10 cellular contexts compared by ENCODE assay signal in the genomic region with DNA sequence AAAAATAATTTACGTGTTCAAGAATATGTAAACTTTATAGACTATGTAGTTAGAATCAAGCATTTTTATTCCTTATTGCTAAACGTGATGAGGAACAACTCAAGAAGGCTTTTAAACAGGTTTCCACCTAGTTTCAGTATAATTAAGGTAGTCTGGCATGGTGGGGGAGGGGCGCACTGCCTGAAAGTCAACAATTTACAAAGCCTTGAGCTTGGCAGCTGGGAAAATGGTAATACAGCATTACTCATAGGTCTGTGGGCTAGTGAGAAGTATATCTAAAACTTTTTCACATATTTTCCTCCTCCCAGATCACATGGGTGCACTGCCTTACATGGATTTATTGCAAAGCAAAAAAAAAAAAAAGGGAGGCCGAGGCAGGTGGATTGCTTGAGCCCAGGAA.
DNase-seq lines count a peak whose midpoint lies in the region; ATAC-seq and TF ChIP-seq lines count a peak whose summit lies in the region.
"Had no signal": no experiment of that assay in that cellular context is flagged by ENCODE, and none has a peak within 500 bp of the region (broad histone marks: within the 10 kb centered on the region; RNA-seq: fewer than 3 reads in every experiment).

No MANE protein-coding gene starts in this region.

- peaks cover 34% of the 10 kb centered on the region for H3K79me2 ChIP-seq in osteoblast (ENCODE audit: insufficient read depth, low read length)

- H3K27me3 ChIP-seq in osteoblast (ENCODE audit: insufficient read depth, low read length) (no peaks in the 10 kb centered on the region), H7 (ENCODE audit: control insufficient read depth, insufficient read depth, low read length) (no peaks in the 10 kb centered on the region)
- H3K27me3 ChIP-seq: sigmoid colon had no signal

- H3K27ac Mint-ChIP-seq in stimulated activated naive CD8-positive, alpha-beta T cell treated with anti-CD3 and anti-CD28 coated beads, Interleukin-15, amount 100 ng/mL, for 72 hours = no peak overlapping the region

- H3K4me1 Mint-ChIP-seq in stimulated activated naive CD8-positive, alpha-beta T cell treated with anti-CD3 and anti-CD28 coated beads, Interleukin-15, amount 100 ng/mL, for 72 hours = no peaks in the 10 kb centered on the region

- H3K4me3 ChIP-seq in osteoblast (ENCODE audit: insufficient read depth, low read length) (no peak overlapping the region), H7 (ENCODE audit: insufficient read depth, low read depth, low read length) (no peak overlapping the region)
- H3K4me3 ChIP-seq: sigmoid colon had no signal

- H3K9me3 ChIP-seq in osteoblast (ENCODE audit: low read depth, low read length) = no peaks in the 10 kb centered on the region
- H3K9me3 ChIP-seq: sigmoid colon had no signal

- H3K4me2 ChIP-seq in osteoblast (ENCODE audit: insufficient read depth, low read length) = no peak overlapping the region

- no peak for TF ChIP-seq CTCF in osteoblast (IDR thresholded peaks at IDR 0.05; ENCODE audit: extremely low read depth, low read depth, low read length)

- DNase-seq in ELR (ENCODE audit: low read depth) = peak; percentile 75
- peak; percentile 30 for DNase-seq in NCI-H510A (lab: John Stamatoyannopoulos, UW)
- peak; percentile 31 for DNase-seq in epithelial cell of prostate (ENCODE audit: low read depth, low spot score)
- peak; percentile 42 for DNase-seq in osteoblast (ENCODE audit: insufficient read length, low spot score, missing footprints)
- no peak for DNase-seq in stimulated activated naive CD8-positive, alpha-beta T cell treated with anti-CD3 and anti-CD28 coated beads, Interleukin-15, amount 100 ng/mL, for 72 hours
- no peak for DNase-seq in H7
- DNase-seq: MM.1S, sigmoid colon had no signal

- H3K27me3 Mint-ChIP-seq in stimulated activated naive CD8-positive, alpha-beta T cell treated with anti-CD3 and anti-CD28 coated beads, Interleukin-15, amount 100 ng/mL, for 72 hours = peaks cover 6% of the 10 kb centered on the region

- no peak overlapping the region for H3K4me3 Mint-ChIP-seq in stimulated activated naive CD8-positive, alpha-beta T cell treated with anti-CD3 and anti-CD28 coated beads, Interleukin-15, amount 100 ng/mL, for 72 hours

- peaks cover 9% of the 10 kb centered on the region for H4K20me1 ChIP-seq in osteoblast (ENCODE audit: insufficient read depth, low read length)

- H3K27ac ChIP-seq in epithelial cell of prostate (no peak overlapping the region), osteoblast (ENCODE audit: low read depth, low read length) (no peak overlapping the region)
- H3K27ac ChIP-seq: sigmoid colon had no signal

- no peaks in the 10 kb centered on the region for H3K9me3 Mint-ChIP-seq in stimulated activated naive CD8-positive, alpha-beta T cell treated with anti-CD3 and anti-CD28 coated beads, Interleukin-15, amount 100 ng/mL, for 72 hours

- no peak for ATAC-seq in stimulated activated naive CD8-positive, alpha-beta T cell treated with anti-CD3 and anti-CD28 coated beads, Interleukin-15, amount 100 ng/mL, for 72 hours
- ATAC-seq in HG03439 (IDR thresholded peaks at IDR 0.05; ENCODE audit: unreplicated experiment) = no peak
- ATAC-seq: activated CD4-positive, CD25-positive, alpha-beta regulatory T cell treated with anti-CD3 and anti-CD28 coated beads, Interleukin-2, amount 50 U/mL, for 24 hours had no signal

- H3K4me1 ChIP-seq in osteoblast (ENCODE audit: insufficient read depth, low read length) = peaks cover 10% of the 10 kb centered on the region

- no peak overlapping the region for H2AFZ ChIP-seq in osteoblast (ENCODE audit: low read length)

- no peaks in the 10 kb centered on the region for H3K36me3 ChIP-seq in osteoblast (ENCODE audit: insufficient read depth, low read length)
- no peaks in the 10 kb centered on the region for H3K36me3 ChIP-seq in H7 (replicated peaks; ENCODE audit: control insufficient read depth, insufficient read depth, low read length)
- H3K36me3 ChIP-seq: sigmoid colon had no signal

Comparison
In these comparisons a context has a peak if more than half of its experiments do, and no peak if none do; other contexts are left out.
1. DNase-seq: peak in ELR (single experiment), NCI-H510A (single experiment), epithelial cell of prostate (single experiment) and osteoblast (single experiment); none in stimulated activated naive CD8-positive, alpha-beta T cell treated with anti-CD3 and anti-CD28 coated beads, Interleukin-15, amount 100 ng/mL, for 72 hours (0 of 2) and H7 (single experiment).